Comparison of ENCODE assay signal across 19 cellular contexts in genomic region chr2:20218331-20219320, GRCh38. TPM values are rescaled to one million over a fixed set of nuclear protein-coding genes. Genes with fewer than 3 reads are reported as not detected.
DNase-seq lines count a peak whose midpoint lies in the region; ATAC-seq and TF ChIP-seq lines count a peak whose summit lies in the region.
"Had no signal": no experiment of that assay in that cellular context is flagged by ENCODE, and none has a peak within 500 bp of the region (broad histone marks: within the 10 kb centered on the region; RNA-seq: fewer than 3 reads in every experiment).

No MANE protein-coding gene starts in this region.

- H4K8ac ChIP-seq in H9 (replicated peaks; ENCODE audit: insufficient read length, low read depth, low read length), result peak overlapping the region; percentile 36

- no peak overlapping the region for H3K4me2 ChIP-seq in H9 (ENCODE audit: insufficient read depth, insufficient read length, low read length)

- ATAC-seq in left lung, result no peak
- ATAC-seq: CD8-positive, alpha-beta T cell; stimulated activated effector memory CD8-positive, alpha-beta T cell treated with anti-CD3 and anti-CD28 coated beads, Interleukin-12 subunit alpha, Interleukin-12 subunit beta, amount 100 ng/mL, for 72 hours had no signal

- TF ChIP-seq POLR2A in prostate gland (IDR thresholded peaks at IDR 0.05), result no peak

- POLR2A ChIA-PET in MCF 10A (lab: Yijun Ruan, JAX), result interaction anchor here (0.6 to 5.6 kb wide), 8 partner anchors 10 to 165 kb away, joined by 3 to 44 read pairs (median 10); no protein-coding TSS in a partner anchor

- intact Hi-C loops in MCF 10A (cut with micrococcal nuclease), result no loop called here
- intact Hi-C loops in left lung (cut with DNase I), result no loop called here
- intact Hi-C loops in prostate gland (cut with DNase I), result no loop called here

- no peak overlapping the region for H3K4ac ChIP-seq in H9 (ENCODE audit: low read depth, low read length)

- H3K9me3 ChIP-seq in H9 (ENCODE audit: control insufficient read depth, low read depth, low read length), result no peaks in the 10 kb centered on the region
- H3K9me3 ChIP-seq in left lung, result no peaks in the 10 kb centered on the region
- H3K9me3 ChIP-seq in prostate gland, result no peaks in the 10 kb centered on the region
- H3K9me3 ChIP-seq: left ventricle myocardium inferior, tibial artery had no signal

- H4K91ac ChIP-seq in H9 (ENCODE audit: insufficient read length, low read depth, low read length), result no peak overlapping the region

- no peak overlapping the region for H3K56ac ChIP-seq in H9 (ENCODE audit: insufficient read length, low read depth, low read length)

- no peak overlapping the region for H3T11ph ChIP-seq in H9 (ENCODE audit: low read length)

- peak overlapping the region; percentile 7 for H4K5ac ChIP-seq in H9 (ENCODE audit: insufficient read length, low read depth, low read length)

- H2BK120ac ChIP-seq in H9 (ENCODE audit: low read depth, low read length, poor library complexity, severe bottlenecking), result no peak overlapping the region

- H3K4me3 ChIP-seq in left lung (no peak overlapping the region), prostate gland (no peak overlapping the region)
- H3K4me3 ChIP-seq: coronary artery, left ventricle myocardium inferior, tibial artery had no signal

- no CpG with 5 or more reads among the region's 20 CpGs for WGBS in H9 (ENCODE audit: extremely low coverage, insufficient read length, low lambda C conversion rate)
- WGBS in prostate gland, result 68% methylated on average over 16 of the region's 20 CpGs

- no peak overlapping the region for H3K9ac ChIP-seq in H9 (ENCODE audit: extremely low read depth, insufficient read length, low read length)

- TF ChIP-seq CTCF in H9 (conservative IDR thresholded peaks at IDR 0.05) (no peak), MCF 10A (IDR thresholded peaks at IDR 0.05; ENCODE audit: unreplicated experiment) (no peak), left lung (IDR thresholded peaks at IDR 0.05) (no peak), prostate gland (IDR thresholded peaks at IDR 0.05) (no peak)

- H3K23me2 ChIP-seq in H9 (ENCODE audit: insufficient read length, low read depth, low read length, poor library complexity, severe bottlenecking), result peaks cover 9% of the 10 kb centered on the region

- H2BK12ac ChIP-seq in H9 (ENCODE audit: insufficient read length, low read depth, low read length), result no peak overlapping the region

- H3K18ac ChIP-seq in H9 (ENCODE audit: insufficient read length, low read depth, low read length), result no peak overlapping the region

- H3K9me3 Mint-ChIP-seq in H9 (no peaks in the 10 kb centered on the region; a peak in 1 of 5 replicates), MCF 10A (ENCODE audit: unreplicated experiment) (no peaks in the 10 kb centered on the region)
- H3K9me3 Mint-ChIP-seq: activated CD4-positive, alpha-beta memory T cell treated with anti-CD3 and anti-CD28 coated beads for 36 hours; activated naive CD4-positive, alpha-beta T cell treated with anti-CD3 and anti-CD28 coated beads, Interleukin-2, amount 50 U/mL, for 24 hours; CD8-positive, alpha-beta T cell; naive B cell; stimulated activated effector memory CD8-positive, alpha-beta T cell treated with anti-CD3 and anti-CD28 coated beads, Interleukin-12 subunit alpha, Interleukin-12 subunit beta, amount 100 ng/mL, for 72 hours had no signal

- no peaks in the 10 kb centered on the region for H3K79me1 ChIP-seq in H9 (ENCODE audit: insufficient read depth, low read depth, low read length, poor library complexity, severe bottlenecking)

- H3K14ac ChIP-seq in H9 (ENCODE audit: insufficient read depth, low read length), result no peak overlapping the region

- peaks cover 12 to 23% (median 14%) of the 10 kb centered on the region in 3 experiments for H3K36me3 Mint-ChIP-seq in H9 (ENCODE audit: insufficient read depth in 1 of 3, low read depth in 3 of 3)
- peaks cover 18% of the 10 kb centered on the region for H3K36me3 Mint-ChIP-seq in MCF 10A (ENCODE audit: insufficient read depth, unreplicated experiment)
- H3K36me3 Mint-ChIP-seq: activated CD4-positive, alpha-beta memory T cell treated with anti-CD3 and anti-CD28 coated beads for 36 hours; activated naive CD4-positive, alpha-beta T cell treated with anti-CD3 and anti-CD28 coated beads, Interleukin-2, amount 50 U/mL, for 24 hours; CD8-positive, alpha-beta T cell; naive B cell; stimulated activated effector memory CD8-positive, alpha-beta T cell treated with anti-CD3 and anti-CD28 coated beads, Interleukin-12 subunit alpha, Interleukin-12 subunit beta, amount 100 ng/mL, for 72 hours had no signal

- no peak overlapping the region for H2BK5ac ChIP-seq in H9 (ENCODE audit: insufficient read length, low read length)

- H3K27me3 Mint-ChIP-seq in H9 (ENCODE audit: low read depth) (peaks cover 7% of the 10 kb centered on the region), MCF 10A (ENCODE audit: insufficient read depth, unreplicated experiment) (no peaks in the 10 kb centered on the region)

- no peak overlapping the region for H2AK5ac ChIP-seq in H9 (ENCODE audit: insufficient read length, low read length)

- peaks cover 36 to 43% of the 10 kb centered on the region in 2 experiments for H3K4me1 Mint-ChIP-seq in H9
- peaks cover 67% of the 10 kb centered on the region for H3K4me1 Mint-ChIP-seq in MCF 10A (ENCODE audit: insufficient read depth, unreplicated experiment)
- H3K4me1 Mint-ChIP-seq: activated naive CD4-positive, alpha-beta T cell treated with anti-CD3 and anti-CD28 coated beads, Interleukin-2, amount 50 U/mL, for 24 hours; stimulated activated effector memory CD8-positive, alpha-beta T cell treated with anti-CD3 and anti-CD28 coated beads, Interleukin-12 subunit alpha, Interleukin-12 subunit beta, amount 100 ng/mL, for 72 hours had no signal

- H4K20me1 ChIP-seq in H9 (ENCODE audit: control insufficient read depth, insufficient read depth, insufficient read length), result no peaks in the 10 kb centered on the region

- H3K4me3 Mint-ChIP-seq in H9, result no peak overlapping the region
- H3K4me3 Mint-ChIP-seq in MCF 10A (ENCODE audit: unreplicated experiment), result peak overlapping the region; percentile 54
- H3K4me3 Mint-ChIP-seq: activated CD4-positive, alpha-beta memory T cell treated with anti-CD3 and anti-CD28 coated beads for 36 hours; activated naive CD4-positive, alpha-beta T cell treated with anti-CD3 and anti-CD28 coated beads, Interleukin-2, amount 50 U/mL, for 24 hours; CD8-positive, alpha-beta T cell; naive B cell; stimulated activated effector memory CD8-positive, alpha-beta T cell treated with anti-CD3 and anti-CD28 coated beads, Interleukin-12 subunit alpha, Interleukin-12 subunit beta, amount 100 ng/mL, for 72 hours had no signal

- H3K36me3 ChIP-seq in left lung, result no peaks in the 10 kb centered on the region
- H3K36me3 ChIP-seq in prostate gland, result no peaks in the 10 kb centered on the region
- H3K36me3 ChIP-seq: left ventricle myocardium inferior, tibial artery had no signal

- H3K23ac ChIP-seq in H9 (ENCODE audit: insufficient read length, low read depth, low read length), result no peak overlapping the region

- DNase-seq in H9 (no peak), MCF 10A (ENCODE audit: unreplicated experiment) (no peak), left lung (no peak), prostate gland (ENCODE audit: low spot score) (no peak), NCI-H2081 treated with DMSO at 0.1 percent for 48 hours (lab: John Stamatoyannopoulos, UW) (no peak), NCI-H226 (no peak), NCI-H1417 (lab: John Stamatoyannopoulos, UW) (no peak)
- DNase-seq in activated CD4-positive, CD25-positive, alpha-beta regulatory T cell (lab: John Stamatoyannopoulos, UW), result no peak
- DNase-seq: activated CD4-positive, alpha-beta memory T cell treated with anti-CD3 and anti-CD28 coated beads for 36 hours; activated T-cell treated with anti-CD3 and anti-CD28 coated beads, Interleukin-2, amount 50 U/mL, for 1 hour; CD8-positive, alpha-beta T cell; left ventricle myocardium inferior; naive B cell; NCI-H187; NCI-H446 treated with DMSO at 0.1 percent for 48 hours; tibial artery had no signal

- CTCF ChIA-PET in MCF 10A (lab: Yijun Ruan, JAX), result interaction anchor here (0.6 to 4.5 kb wide), 8 partner anchors 7 to 204 kb away, joined by 3 to 23 read pairs (median 4); partner anchors contain the start of gene SDC1

- H2AFZ ChIP-seq in H9 (ENCODE audit: low read length), result no peak overlapping the region

- peaks cover 19% of the 10 kb centered on the region; the same call in 1 of the 2 replicates for H3K79me2 ChIP-seq in H9 (ENCODE audit: insufficient read depth, low read length)

- no peak overlapping the region for H2BK15ac ChIP-seq in H9 (ENCODE audit: low read depth, low read length)

- H3K27ac ChIP-seq in H9 (ENCODE audit: insufficient read length, low read depth, low read length), result no peak overlapping the region
- peak overlapping the region; percentile 27 to 48 for H3K27ac ChIP-seq in left lung
- peak overlapping the region; percentile 54 to 71 for H3K27ac ChIP-seq in prostate gland
- H3K27ac ChIP-seq: coronary artery, left ventricle myocardium inferior, tibial artery had no signal

- BruUV-seq in MCF 10A (replicated peaks; lab: Mats Ljungman, UMichigan), result no TSS peak

- H3K27me3 ChIP-seq in H9 (ENCODE audit: insufficient read depth, low read length), result no peaks in the 10 kb centered on the region
- H3K27me3 ChIP-seq in left lung, result peaks cover 0 to 27% of the 10 kb centered on the region in 2 donors
- H3K27me3 ChIP-seq in prostate gland (replicated peaks; ENCODE audit: insufficient read depth), result no peaks in the 10 kb centered on the region

- H3K4me1 ChIP-seq in H9 (ENCODE audit: insufficient read depth, low read length) (peaks cover 9% of the 10 kb centered on the region), left lung (peaks cover 5 to 9% of the 10 kb centered on the region in 2 donors), prostate gland (replicated peaks) (peaks cover 6% of the 10 kb centered on the region)

- H3K27ac Mint-ChIP-seq in H9 (peak overlapping the region in 2 of 3 experiments; percentile 4 to 26; a peak in 5 of 7 replicates), MCF 10A (ENCODE audit: low read depth, unreplicated experiment) (peak overlapping the region; percentile 37)
- H3K27ac Mint-ChIP-seq: activated CD4-positive, alpha-beta memory T cell treated with anti-CD3 and anti-CD28 coated beads for 36 hours; activated naive CD4-positive, alpha-beta T cell treated with anti-CD3 and anti-CD28 coated beads, Interleukin-2, amount 50 U/mL, for 24 hours; CD8-positive, alpha-beta T cell; stimulated activated effector memory CD8-positive, alpha-beta T cell treated with anti-CD3 and anti-CD28 coated beads, Interleukin-12 subunit alpha, Interleukin-12 subunit beta, amount 100 ng/mL, for 72 hours had no signal

- H2BK20ac ChIP-seq in H9 (ENCODE audit: low read depth, low read length, poor library complexity, severe bottlenecking), result no peak overlapping the region

RNA-seq across cellular contexts. Expression of gene SDC1, which starts 6.3 kb away (rescaled TPM):
- total RNA-seq in H9 (2021) (22.3 and 25.1 TPM in 2 replicates), MCF 10A (2022) (214 and 232 TPM in 2 replicates), left lung (100 to 1,000 TPM; 127 to 278 TPM), prostate gland (100 to 1,000 TPM; 103 to 167 TPM)
- total RNA-seq: CD8-positive, alpha-beta T cell had no signal
